In genomic region chr1:156053770-156054499, GRCh38 we compare ENCODE assay signal across 8 cellular contexts. TPM values are rescaled to one million over a fixed set of nuclear protein-coding genes. Genes with fewer than 3 reads are reported as not detected.
DNase-seq lines count a peak whose midpoint lies in the region; ATAC-seq and TF ChIP-seq lines count a peak whose summit lies in the region.

Gene UBQLN4 (minus strand): TSS chr1:156053798. CDS start chr1:156053701, 97 bp downstream.

- H3K4me3 ChIP-seq in RWPE2 (ENCODE audit: severe bottlenecking) (peak within 1 kb of the TSS; percentile 87), stomach smooth muscle (ENCODE audit: low read length in 2 of 2) (peak within 1 kb of the TSS; percentile 83 to 98)

- H3K27me3 ChIP-seq in RWPE2 (ENCODE audit: insufficient read depth, poor library complexity, severe bottlenecking) (no peaks in the 10 kb centered on the region), stomach smooth muscle (ENCODE audit: control insufficient read depth in 1 of 2, insufficient read depth in 2 of 2, low read length in 2 of 2) (no peaks in the 10 kb centered on the region)

- H3K36me3 Mint-ChIP-seq in neural crest cell (ENCODE audit: low read depth) = peaks cover 2% of the 10 kb centered on the region

- H3K27ac ChIP-seq in KOPT-K1 (ENCODE audit: low read depth, low read length, poor library complexity, severe bottlenecking) (peak within 1 kb of the TSS; percentile 83), RWPE2 (ENCODE audit: poor library complexity, severe bottlenecking) (peak within 1 kb of the TSS; percentile 90), stomach smooth muscle (ENCODE audit: low read length) (peak within 1 kb of the TSS; percentile 79)

- peak within 1 kb of the TSS; percentile 100 for H3K27ac Mint-ChIP-seq in neural crest cell (ENCODE audit: unreplicated experiment)

- DNase-seq in COLO829 (ENCODE audit: low spot score) (peak; percentile 95), RWPE2 (ENCODE audit: low spot score) (peak; percentile 85), fibroblast of the conjunctiva (ENCODE audit: low read depth) (peak; percentile 74), neural crest cell (ENCODE audit: low read depth, low spot score) (peak; percentile 81)
- peak; percentile 81 for DNase-seq in activated effector memory CD4-positive, alpha-beta T cell treated with Interleukin-2 at 50 U/mL for 16 hours

- TF ChIP-seq CTCF in RWPE2 (IDR thresholded peaks at IDR 0.05; ENCODE audit: poor library complexity, severe bottlenecking) = peak; percentile 75
- peak; percentile 53 for TF ChIP-seq CTCF in neural crest cell (conservative IDR thresholded peaks at IDR 0.05)

- no peaks in the 10 kb centered on the region for H3K9me3 ChIP-seq in KOPT-K1 (ENCODE audit: insufficient read depth, low read length, poor library complexity, severe bottlenecking)
- no peaks in the 10 kb centered on the region for H3K9me3 ChIP-seq in RWPE2 (ENCODE audit: severe bottlenecking)
- H3K9me3 ChIP-seq in stomach smooth muscle (ENCODE audit: control insufficient read depth in 2 of 2, low read length in 2 of 2) = no peaks in the 10 kb centered on the region

- H3K4me1 ChIP-seq in RWPE2 (ENCODE audit: insufficient read depth, poor library complexity, severe bottlenecking) = no peaks in the 10 kb centered on the region
- peaks cover 23% of the 10 kb centered on the region for H3K4me1 ChIP-seq in stomach smooth muscle (ENCODE audit: control insufficient read depth, insufficient read depth, low read length)

- H3K27me3 Mint-ChIP-seq in neural crest cell (ENCODE audit: low read depth) = peaks cover 2% of the 10 kb centered on the region

- H3K9me3 Mint-ChIP-seq in neural crest cell = no peaks in the 10 kb centered on the region

- ATAC-seq in GM21447 (IDR thresholded peaks at IDR 0.05; ENCODE audit: unreplicated experiment) (peak; percentile 31), RWPE2 (ENCODE audit: low read depth) (peak; percentile 48)

- H3K4me3 Mint-ChIP-seq in neural crest cell = peak within 1 kb of the TSS; percentile 97

- peaks cover 42% of the 10 kb centered on the region for H3K36me3 ChIP-seq in KOPT-K1 (ENCODE audit: insufficient read depth, low read length)
- peaks cover 15% of the 10 kb centered on the region for H3K36me3 ChIP-seq in RWPE2 (ENCODE audit: low read depth)
- H3K36me3 ChIP-seq in stomach smooth muscle (ENCODE audit: control insufficient read depth in 2 of 2, insufficient read depth in 2 of 2, low read length in 2 of 2) = peaks cover 6 to 15% of the 10 kb centered on the region in 2 donors

- peaks cover 41% of the 10 kb centered on the region for H3K4me1 Mint-ChIP-seq in neural crest cell

- peak within 1 kb of the TSS; percentile 79 to 80 for H3K9ac ChIP-seq in stomach smooth muscle (ENCODE audit: low read length in 2 of 2)

RNA-seq across cellular contexts. Expression of gene UBQLN4, which starts in this region (rescaled TPM):
- total RNA-seq in neural crest cell = 70.4 and 78.0 TPM in 2 replicates

Comparison
In these comparisons a context has a peak if more than half of its experiments do, and no peak if none do; other contexts are left out.
1. Peak in every context shown above with its lines: DNase-seq, ATAC-seq, H3K4me3 ChIP-seq and H3K27ac ChIP-seq.